8 cellular contexts compared by ENCODE assay signal in genomic region chr6:126033696-126034095, GRCh38. TPM values are rescaled to one million over a fixed set of nuclear protein-coding genes. Genes with fewer than 3 reads are reported as not detected.
DNase-seq lines count a peak whose midpoint lies in the region; ATAC-seq and TF ChIP-seq lines count a peak whose summit lies in the region.

No MANE protein-coding gene starts in this region.

- H3K9me3 Mint-ChIP-seq in activated naive CD4-positive, alpha-beta T cell treated with anti-CD3 and anti-CD28 coated beads, Interleukin-2, amount 10 ng/mL, durations not matched to agents 7 days and 5 days = no peaks in the 10 kb centered on the region
- H3K9me3 Mint-ChIP-seq in activated naive CD4-positive, alpha-beta T cell treated with anti-CD3 and anti-CD28 coated beads for 36 hours = no peaks in the 10 kb centered on the region

- TF ChIP-seq POLR2A in HCT116 (IDR thresholded peaks at IDR 0.05; ENCODE audit: borderline replicate concordance, extremely low read depth, insufficient read depth, insufficient read length) = no peak

- H3K4me1 ChIP-seq in HCT116 (ENCODE audit: control insufficient read depth in 1 of 2, insufficient read depth in 2 of 2, low read length in 2 of 2) = no peaks in the 10 kb centered on the region

- ATAC-seq in HCT116 (peak; percentile 83), HG02970 (IDR thresholded peaks at IDR 0.05; ENCODE audit: low FRiP score, unreplicated experiment) (no peak)

- H4K20me1 ChIP-seq in HCT116 (ENCODE audit: insufficient read depth) = peaks cover 5% of the 10 kb centered on the region; the same call in 1 of the 2 replicates

- no peaks in the 10 kb centered on the region for H3K9me2 ChIP-seq in HCT116 (ENCODE audit: insufficient read depth)

- peaks cover 19% of the 10 kb centered on the region for H3K79me2 ChIP-seq in HCT116 (ENCODE audit: insufficient read depth, low read length)

- CTCF ChIA-PET in activated naive CD4-positive, alpha-beta T cell treated with anti-CD3 and anti-CD28 coated beads, Interleukin-2, amount 10 ng/mL, durations not matched to agents 7 days and 5 days (lab: Charles Lee) = interaction anchor here (0.6 to 1.2 kb wide), 8 partner anchors 10 to 1084 kb away, joined by 3 to 6 read pairs (median 3); no protein-coding TSS in a partner anchor
- CTCF ChIA-PET in activated naive CD4-positive, alpha-beta T cell treated with anti-CD3 and anti-CD28 coated beads for 36 hours (lab: Charles Lee) = interaction anchor here (1.0 kb wide), 1 partner anchor 111 kb away, joined by 3 read pairs; no protein-coding TSS in a partner anchor
- CTCF ChIA-PET in HCT116 (lab: Charles Lee) = interaction anchor here (0.6 kb wide), 1 partner anchor 1084 kb away, joined by 3 read pairs; no protein-coding TSS in a partner anchor

- H3K4me3 ChIP-seq in HCT116 (replicated peaks in 1 of 2; ENCODE audit: low read depth in 1 of 2, low read length in 2 of 2) = no peak overlapping the region

- H2AFZ ChIP-seq in HCT116 (ENCODE audit: low read depth, low read length, poor library complexity, severe bottlenecking) = no peak overlapping the region

- no peak overlapping the region for H3K27ac Mint-ChIP-seq in activated naive CD4-positive, alpha-beta T cell treated with anti-CD3 and anti-CD28 coated beads, Interleukin-2, amount 10 ng/mL, durations not matched to agents 7 days and 5 days
- H3K27ac Mint-ChIP-seq in activated naive CD4-positive, alpha-beta T cell treated with anti-CD3 and anti-CD28 coated beads for 36 hours = no peak overlapping the region

- H3K36me3 ChIP-seq in HCT116 (ENCODE audit: control insufficient read depth in 1 of 2, insufficient read depth in 2 of 2, low read length in 2 of 2) = peaks cover 3 to 5% of the 10 kb centered on the region in 2 experiments; a peak in 2 of 4 replicates

- peaks cover 7% of the 10 kb centered on the region for H3K4me1 Mint-ChIP-seq in activated naive CD4-positive, alpha-beta T cell treated with anti-CD3 and anti-CD28 coated beads, Interleukin-2, amount 10 ng/mL, durations not matched to agents 7 days and 5 days
- H3K4me1 Mint-ChIP-seq in activated naive CD4-positive, alpha-beta T cell treated with anti-CD3 and anti-CD28 coated beads for 36 hours (ENCODE audit: low read depth) = no peaks in the 10 kb centered on the region

- TF ChIP-seq RAD21 in HCT116 (IDR thresholded peaks at IDR 0.05; ENCODE audit: low read depth) = peak; percentile 55

- no peak overlapping the region for H3K9ac ChIP-seq in HCT116 (ENCODE audit: low read length)

- peak; percentile 24 for DNase-seq in activated naive CD4-positive, alpha-beta T cell treated with anti-CD3 and anti-CD28 coated beads, Interleukin-2, amount 10 ng/mL, durations not matched to agents 7 days and 5 days
- DNase-seq in activated naive CD4-positive, alpha-beta T cell treated with anti-CD3 and anti-CD28 coated beads for 36 hours = no peak
- DNase-seq in HCT116 (ENCODE audit: low read depth, low spot score) (no peak), UCSD-AML1 (lab: John Stamatoyannopoulos, UW; ENCODE audit: unreplicated experiment) (peak; percentile 15), glomerular endothelial cell (ENCODE audit: extremely low read depth, low read depth, low spot score) (peak; percentile 34), retina (peak; percentile 21)

- H3K36me3 Mint-ChIP-seq in activated naive CD4-positive, alpha-beta T cell treated with anti-CD3 and anti-CD28 coated beads, Interleukin-2, amount 10 ng/mL, durations not matched to agents 7 days and 5 days = peaks cover 11% of the 10 kb centered on the region
- peaks cover 53% of the 10 kb centered on the region for H3K36me3 Mint-ChIP-seq in activated naive CD4-positive, alpha-beta T cell treated with anti-CD3 and anti-CD28 coated beads for 36 hours (ENCODE audit: low read depth)

- POLR2A ChIA-PET in HCT116 (lab: Charles Lee) = no interaction called here

- RAD21 ChIA-PET in HCT116 (lab: Charles Lee; ENCODE audit: low non-redundant PET in 1 of 2, low total read pairs in 2 of 2, uncharacterized antibody in 2 of 2, unreplicated experiment in 2 of 2) = no interaction called here

- peak; percentile 22 to 50 (median 41); a peak in 5 of 6 replicates for TF ChIP-seq CTCF in HCT116 (IDR thresholded peaks at IDR 0.05 in 2 of 3, conservative IDR thresholded peaks at IDR 0.05 in 1 of 3; ENCODE audit: borderline replicate concordance in 1 of 3, insufficient read depth in 1 of 3, low read depth in 2 of 3, low read length in 2 of 3)
- TF ChIP-seq CTCF in LNCAP (IDR thresholded peaks at IDR 0.05) = peak; percentile 73

- intact Hi-C loops in activated naive CD4-positive, alpha-beta T cell treated with anti-CD3 and anti-CD28 coated beads for 36 hours (cut with micrococcal nuclease) = loop anchor here (1.0 kb wide), 1 partner anchor 1087 kb away; no protein-coding TSS in a partner anchor
- intact Hi-C loops in HCT116 (cut with micrococcal nuclease) = loop anchor here (1.0 kb wide), 1 partner anchor 624 kb away; no protein-coding TSS in a partner anchor

- no peaks in the 10 kb centered on the region for H3K27me3 ChIP-seq in HCT116 (ENCODE audit: insufficient read depth, low read length)

- BruUV-seq in HCT116 (replicated peaks; lab: Mats Ljungman, UMichigan) = no TSS peak

- no peak overlapping the region for H3K27ac ChIP-seq in HCT116 (ENCODE audit: low read depth, low read length)

- no peaks in the 10 kb centered on the region for H3K9me3 ChIP-seq in HCT116 (ENCODE audit: control insufficient read depth in 1 of 2, insufficient read depth in 1 of 2, low read depth in 1 of 2, low read length in 2 of 2)

- H3K4me3 Mint-ChIP-seq in activated naive CD4-positive, alpha-beta T cell treated with anti-CD3 and anti-CD28 coated beads, Interleukin-2, amount 10 ng/mL, durations not matched to agents 7 days and 5 days = no peak overlapping the region
- H3K4me3 Mint-ChIP-seq in activated naive CD4-positive, alpha-beta T cell treated with anti-CD3 and anti-CD28 coated beads for 36 hours = no peak overlapping the region

- H3K4me2 ChIP-seq in HCT116 (ENCODE audit: low read length) = no peak overlapping the region

- H3K27me3 Mint-ChIP-seq in activated naive CD4-positive, alpha-beta T cell treated with anti-CD3 and anti-CD28 coated beads, Interleukin-2, amount 10 ng/mL, durations not matched to agents 7 days and 5 days = no peaks in the 10 kb centered on the region
- H3K27me3 Mint-ChIP-seq in activated naive CD4-positive, alpha-beta T cell treated with anti-CD3 and anti-CD28 coated beads for 36 hours (ENCODE audit: low read depth) = no peaks in the 10 kb centered on the region

TF ChIP-seq in HCT116, 20 proteins besides CTCF, POLR2A, EP300 and RAD21:
- no peak for TF ChIP-seq SRF (IDR thresholded peaks at IDR 0.05; ENCODE audit: low read depth)
- TF ChIP-seq ZFX (IDR thresholded peaks at IDR 0.05) = no peak
- no peak for TF ChIP-seq SIN3A (IDR thresholded peaks at IDR 0.05; ENCODE audit: low read depth)
- TF ChIP-seq MAX (IDR thresholded peaks at IDR 0.05) = no peak
- TF ChIP-seq EZH2 (IDR thresholded peaks at IDR 0.05) = no peak
- TF ChIP-seq SP1 (IDR thresholded peaks at IDR 0.05; ENCODE audit: low read depth) = no peak

RNA-seq across cellular contexts. Expression of gene TRMT11, which starts 47.4 kb away (rescaled TPM):
- total RNA-seq in activated naive CD4-positive, alpha-beta T cell treated with anti-CD3 and anti-CD28 coated beads for 36 hours = 10 to 100 TPM; 40.6 to 41.9 TPM
- total RNA-seq in HCT116 (2021; ENCODE audit: unreplicated experiment) (41.8 TPM), glomerular endothelial cell (7.7 and 10.3 TPM in 2 replicates)
- 16.0 and 22.5 TPM in 2 replicates for polyA plus RNA-seq in HCT116 (2012)

Comparison
In these comparisons a context has a peak if more than half of its experiments do, and no peak if none do; other contexts are left out.
1. DNase-seq: peak in activated naive CD4-positive, alpha-beta T cell treated with anti-CD3 and anti-CD28 coated beads, Interleukin-2, amount 10 ng/mL, durations not matched to agents 7 days and 5 days (single experiment), UCSD-AML1 (single experiment), glomerular endothelial cell (single experiment) and retina (single experiment); none in activated naive CD4-positive, alpha-beta T cell treated with anti-CD3 and anti-CD28 coated beads for 36 hours (single experiment) and HCT116 (single experiment).